ENCODE assay signal across 8 cellular contexts in the genomic region with DNA sequence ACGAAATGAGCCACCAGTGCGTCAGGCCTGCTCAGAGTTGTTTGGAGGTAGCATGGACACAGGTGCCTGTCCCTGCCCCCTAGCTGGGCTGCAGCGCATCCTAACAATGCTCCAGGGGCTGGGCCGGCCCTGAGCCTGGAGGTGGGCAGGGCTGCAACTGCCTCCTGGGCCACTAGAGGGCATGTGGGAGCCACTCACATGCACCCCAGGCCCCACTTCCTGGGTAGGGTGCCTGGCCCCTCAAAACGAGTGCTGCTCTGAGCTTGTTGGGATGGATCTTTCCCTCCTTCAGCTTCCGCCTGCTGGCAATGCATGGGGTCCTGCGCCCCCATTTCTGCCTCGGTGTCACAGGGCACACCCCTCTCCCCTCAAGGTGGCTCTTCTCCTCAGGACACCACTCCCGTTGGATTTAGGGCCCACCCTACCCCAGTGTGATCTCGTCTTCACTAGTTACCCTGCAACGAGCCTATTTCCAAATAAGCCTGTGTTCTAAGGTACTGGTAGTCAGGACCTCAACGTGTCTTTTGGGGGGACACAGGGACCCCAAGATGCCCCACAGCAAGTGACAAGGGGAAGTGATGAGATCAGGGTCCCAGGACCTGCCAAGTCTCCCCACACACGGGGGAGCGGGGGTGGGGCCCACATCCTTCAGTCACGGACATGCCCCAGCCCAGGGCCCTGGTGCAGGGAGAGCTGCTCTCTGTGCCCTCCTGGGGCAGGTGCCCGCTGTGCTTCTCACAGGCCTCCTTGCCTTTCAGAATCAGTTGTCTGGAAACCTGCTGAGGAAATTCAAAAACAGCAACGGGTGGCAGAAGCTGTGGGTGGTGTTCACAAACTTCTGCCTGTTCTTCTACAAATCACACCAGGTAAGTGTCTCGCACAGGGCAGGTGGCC.
DNase-seq lines count a peak whose midpoint lies in the region; ATAC-seq and TF ChIP-seq lines count a peak whose summit lies in the region.

No MANE protein-coding gene starts in this region.

- H3K4me3 Mint-ChIP-seq in CD4-positive, alpha-beta T cell: peak overlapping the region; percentile 63
- peak overlapping the region; percentile 1 to 9 for H3K4me3 Mint-ChIP-seq in activated T-cell treated with anti-CD3 and anti-CD28 coated beads, Interleukin-2, amount 50 U/mL, for 72 hours

- H3K27ac Mint-ChIP-seq in CD4-positive, alpha-beta T cell: peak overlapping the region; percentile 90
- no peak overlapping the region for H3K27ac Mint-ChIP-seq in activated T-cell treated with anti-CD3 and anti-CD28 coated beads, Interleukin-2, amount 50 U/mL, for 72 hours

- peak; percentile 62 to 84 (median 73) for DNase-seq in CD4-positive, alpha-beta T cell
- DNase-seq in GM19240 (ENCODE audit: insufficient read length, low spot score) (peak; percentile 86), Panc1 (ENCODE audit: low read depth, low spot score) (no peak), fibroblast of mammary gland (ENCODE audit: low read depth) (peak; percentile 49), ovary (peak; percentile 68 to 87 (median 79)), transverse colon (peak; percentile 80)
- peak; percentile 83 to 86 for DNase-seq in activated T-cell treated with anti-CD3 and anti-CD28 coated beads, Interleukin-2, amount 50 U/mL, for 72 hours

- peaks cover 22% of the 10 kb centered on the region for H3K4me1 Mint-ChIP-seq in CD4-positive, alpha-beta T cell (ENCODE audit: low read depth)
- peaks cover 17% of the 10 kb centered on the region for H3K4me1 Mint-ChIP-seq in activated T-cell treated with anti-CD3 and anti-CD28 coated beads, Interleukin-2, amount 50 U/mL, for 72 hours (ENCODE audit: low read depth)

- H3K36me3 ChIP-seq in Panc1 (ENCODE audit: control insufficient read depth, insufficient read depth, low read length) (no peaks in the 10 kb centered on the region), ovary (no peaks in the 10 kb centered on the region), transverse colon (peaks cover 0 to 13% (median 3%) of the 10 kb centered on the region in 4 donors)

- H3K36me3 Mint-ChIP-seq in CD4-positive, alpha-beta T cell (ENCODE audit: low read depth): peaks cover 24% of the 10 kb centered on the region
- H3K36me3 Mint-ChIP-seq in activated T-cell treated with anti-CD3 and anti-CD28 coated beads, Interleukin-2, amount 50 U/mL, for 72 hours (ENCODE audit: insufficient read depth in 2 of 2): no peaks in the 10 kb centered on the region

- CTCF ChIA-PET in CD4-positive, alpha-beta T cell (lab: Charles Lee): interaction anchor here (0.6 to 3.5 kb wide), 27 partner anchors 11 to 397 kb away, joined by 3 to 49 read pairs (median 4); no protein-coding TSS in a partner anchor
- CTCF ChIA-PET in Panc1 (lab: Charles Lee): interaction anchor here (0.8 kb wide), 1 partner anchor 219 kb away, joined by 3 read pairs; no protein-coding TSS in a partner anchor

- in situ Hi-C loops in Panc1 (cut with HindIII; ENCODE audit: low pct_unique_long_range_greater_than_20kb, low sequenced_read_pairs): no loop called here
- in situ Hi-C loops in transverse colon (cut with MboI; ENCODE audit: low pct_ligation_motif_present in 1 of 4, low pct_unique_long_range_greater_than_20kb in 1 of 4, low sequenced_read_pairs in 3 of 4): loop anchor here (5.0 to 25.0 kb wide), 4 partner anchors 209 to 583 kb away; no protein-coding TSS in a partner anchor

- TF ChIP-seq POLR2A in ovary (IDR thresholded peaks at IDR 0.05) (no peak), transverse colon (IDR thresholded peaks at IDR 0.05) (no peak)

- no peak for TF ChIP-seq EP300 in ovary (IDR thresholded peaks at IDR 0.05)
- no peak for TF ChIP-seq EP300 in transverse colon (IDR thresholded peaks at IDR 0.05; ENCODE audit: low read depth)

- H3K27ac ChIP-seq in CD4-positive, alpha-beta T cell (ENCODE audit: low read depth, low read length): peak overlapping the region; percentile 55
- H3K27ac ChIP-seq in Panc1 (ENCODE audit: low read length) (no peak overlapping the region), ovary (peak overlapping the region in 1 of 2 donors; percentile 41), transverse colon (peak overlapping the region; percentile 3 to 66 (median 16))

- POLR2A ChIA-PET in CD4-positive, alpha-beta T cell (lab: Charles Lee): interaction anchor here (1.1 to 1.5 kb wide), 5 partner anchors 10 to 208 kb away, joined by 3 to 11 read pairs (median 3); no protein-coding TSS in a partner anchor
- POLR2A ChIA-PET in Panc1 (lab: Charles Lee): no interaction called here

- peak; percentile 97 for TF ChIP-seq CTCF in CD4-positive, alpha-beta T cell (IDR thresholded peaks at IDR 0.05)
- peak; percentile 85 for TF ChIP-seq CTCF in Panc1 (IDR thresholded peaks at IDR 0.05)
- peak; percentile 94 for TF ChIP-seq CTCF in fibroblast of mammary gland (conservative IDR thresholded peaks at IDR 0.05; ENCODE audit: control insufficient read depth, insufficient read depth, low read depth, low read length)
- TF ChIP-seq CTCF in ovary (IDR thresholded peaks at IDR 0.05): peak; percentile 91 to 96 (median 93)
- peak; percentile 94 to 98 (median 97) for TF ChIP-seq CTCF in transverse colon (IDR thresholded peaks at IDR 0.05)

- no TSS peak for BruUV-seq in Panc1 (replicated peaks; lab: Mats Ljungman, UMichigan)

- H3K4me1 ChIP-seq in Panc1 (ENCODE audit: control insufficient read depth, insufficient read depth, low read length): no peaks in the 10 kb centered on the region
- H3K4me1 ChIP-seq in ovary (ENCODE audit: insufficient read depth): peaks cover 2% of the 10 kb centered on the region
- peaks cover 6 to 19% (median 13%) of the 10 kb centered on the region in 4 donors for H3K4me1 ChIP-seq in transverse colon

- H3K9me3 ChIP-seq in CD4-positive, alpha-beta T cell (ENCODE audit: control insufficient read depth, low read length): no peaks in the 10 kb centered on the region
- H3K9me3 ChIP-seq in Panc1 (ENCODE audit: control insufficient read depth, insufficient read depth, low read depth, low read length): no peaks in the 10 kb centered on the region
- H3K9me3 ChIP-seq in ovary: no peaks in the 10 kb centered on the region
- H3K9me3 ChIP-seq in transverse colon: no peaks in the 10 kb centered on the region

- H3K4me3 ChIP-seq in Panc1 (ENCODE audit: low read depth in 2 of 2, low read length in 2 of 2) (no peak overlapping the region), fibroblast of mammary gland (ENCODE audit: control insufficient read depth, low read depth, low read length) (no peak overlapping the region), ovary (no peak overlapping the region), transverse colon (no peak overlapping the region)

- H3K27me3 ChIP-seq in CD4-positive, alpha-beta T cell (ENCODE audit: control insufficient read depth, insufficient read depth, low read length): no peaks in the 10 kb centered on the region
- H3K27me3 ChIP-seq in Panc1 (ENCODE audit: control insufficient read depth, insufficient read depth, low read length): no peaks in the 10 kb centered on the region
- no peaks in the 10 kb centered on the region for H3K27me3 ChIP-seq in ovary
- H3K27me3 ChIP-seq in transverse colon: no peaks in the 10 kb centered on the region

- ATAC-seq in CD4-positive, alpha-beta T cell (ENCODE audit: poor library complexity): peak; percentile 99
- peak; percentile 72 for ATAC-seq in HG03378 (IDR thresholded peaks at IDR 0.05; ENCODE audit: unreplicated experiment)
- peak; percentile 78 for ATAC-seq in Panc1
- ATAC-seq in activated T-cell treated with anti-CD3 and anti-CD28 coated beads, Interleukin-2, amount 50 U/mL, for 72 hours (replicated peaks in 1 of 2): peak; percentile 87 to 88

- H3K9me3 Mint-ChIP-seq in CD4-positive, alpha-beta T cell: no peaks in the 10 kb centered on the region
- H3K9me3 Mint-ChIP-seq in activated T-cell treated with anti-CD3 and anti-CD28 coated beads, Interleukin-2, amount 50 U/mL, for 72 hours: no peaks in the 10 kb centered on the region

- WGBS in ovary, 3 donors: 18 to 29% (median 23%) methylated on average over 17 to 18 of the region's 18 CpGs
- WGBS in transverse colon (ENCODE audit: low coverage in 1 of 2), 2 donors: 20% methylated on average over 18 of the region's 18 CpGs; no CpG with 5 or more reads in 1 of the 2 donors

- no peaks in the 10 kb centered on the region for H3K27me3 Mint-ChIP-seq in CD4-positive, alpha-beta T cell
- no peaks in the 10 kb centered on the region for H3K27me3 Mint-ChIP-seq in activated T-cell treated with anti-CD3 and anti-CD28 coated beads, Interleukin-2, amount 50 U/mL, for 72 hours (ENCODE audit: low read depth)

- intact Hi-C loops in CD4-positive, alpha-beta T cell (cut with DNase I, micrococcal nuclease): loop anchor here (1.0 to 10.0 kb wide), 4 partner anchors 208 to 399 kb away; no protein-coding TSS in a partner anchor
- intact Hi-C loops in Panc1 (cut with micrococcal nuclease; ENCODE audit: unreplicated experiment): loop anchor here (5.0 kb wide), 2 partner anchors 207 to 227 kb away; no protein-coding TSS in a partner anchor
- intact Hi-C loops in ovary (cut with DNase I): loop anchor here (5.0 to 10.0 kb wide), 6 partner anchors 129 to 301 kb away; a partner anchor contains a TSS
- intact Hi-C loops in transverse colon (cut with DNase I; ENCODE audit: low total_unique reads): loop anchor here (1.0 to 5.0 kb wide), 2 partner anchors 136 to 207 kb away; no protein-coding TSS in a partner anchor
